In genomic region chr6:157535354-157536217, GRCh38 we compare ENCODE assay signal across 8 cellular contexts.
DNase-seq lines count a peak whose midpoint lies in the region; ATAC-seq and TF ChIP-seq lines count a peak whose summit lies in the region.

No MANE protein-coding gene starts in this region.

- ATAC-seq in GM19395 (IDR thresholded peaks at IDR 0.05; ENCODE audit: unreplicated experiment) (peak; percentile 62), HG03469 (IDR thresholded peaks at IDR 0.05; ENCODE audit: unreplicated experiment) (peak; percentile 42), WTC11 (no peak), aorta (ENCODE audit: low FRiP score) (peak; percentile 70)

- peaks cover 0 to 4% (median 0%) of the 10 kb centered on the region in 3 donors for H3K27me3 Mint-ChIP-seq in CD14-positive monocyte (ENCODE audit: low read depth in 3 of 3)
- H3K27me3 Mint-ChIP-seq in WTC11 (ENCODE audit: low read depth), result no peaks in the 10 kb centered on the region

- H3K27ac ChIP-seq in iPS-20b (ENCODE audit: low read length), result no peak overlapping the region
- H3K27ac ChIP-seq in aorta (ENCODE audit: low read depth in 1 of 2, low read length in 2 of 2), result no peak overlapping the region

- H3K27ac Mint-ChIP-seq in CD14-positive monocyte (peak overlapping the region; percentile 85 to 97 (median 93)), WTC11 (peak overlapping the region; percentile 35)

- H3K9me3 Mint-ChIP-seq in CD14-positive monocyte, result no peaks in the 10 kb centered on the region
- no peaks in the 10 kb centered on the region for H3K9me3 Mint-ChIP-seq in WTC11

- H3K27me3 ChIP-seq in iPS-20b (ENCODE audit: insufficient read depth, low read length), result no peaks in the 10 kb centered on the region
- no peaks in the 10 kb centered on the region for H3K27me3 ChIP-seq in aorta (ENCODE audit: control insufficient read depth in 1 of 2, insufficient read depth in 2 of 2, low read length in 1 of 2)

- H3K4me1 ChIP-seq in iPS-20b (ENCODE audit: insufficient read depth, low read length), result peaks cover 44% of the 10 kb centered on the region
- no peaks in the 10 kb centered on the region for H3K4me1 ChIP-seq in aorta (ENCODE audit: control insufficient read depth in 1 of 2, insufficient read depth in 2 of 2, low read length in 2 of 2)

- WGBS in aorta, 2 donors, result 54 to 57% methylated on average over 12 of the region's 12 CpGs

- CTCF ChIA-PET in WTC11 (lab: Charles Lee), result interaction anchor here (1.2 to 1.7 kb wide), 2 partner anchors 11 to 17 kb away, joined by 4 to 5 read pairs; no protein-coding TSS in a partner anchor

- intact Hi-C loops in CD14-positive monocyte (cut with micrococcal nuclease), result no loop called here
- intact Hi-C loops in aorta (cut with DNase I), result loop anchor here in 1 of 2 donors (10.0 kb wide), 1 partner anchor 221 kb away; no protein-coding TSS in a partner anchor

- TF ChIP-seq CTCF in CD14-positive monocyte (IDR thresholded peaks at IDR 0.05) (no peak), WTC11 (IDR thresholded peaks at IDR 0.05) (no peak)

- H3K4me1 Mint-ChIP-seq in CD14-positive monocyte, result peaks cover 59% of the 10 kb centered on the region
- peaks cover 69% of the 10 kb centered on the region for H3K4me1 Mint-ChIP-seq in WTC11

- no peaks in the 10 kb centered on the region for H3K9me3 ChIP-seq in iPS-20b (ENCODE audit: insufficient read depth, low read depth, low read length)
- H3K9me3 ChIP-seq in aorta (ENCODE audit: control insufficient read depth, low read length), result no peaks in the 10 kb centered on the region

- peak overlapping the region; percentile 12; the same call in 1 of the 2 replicates for H3K4me3 ChIP-seq in iPS-20b (ENCODE audit: low read length)
- H3K4me3 ChIP-seq in aorta (ENCODE audit: low read length in 2 of 2), result no peak overlapping the region

- H3K36me3 Mint-ChIP-seq in CD14-positive monocyte (peaks cover 0 to 3% of the 10 kb centered on the region in 2 donors), WTC11 (no peaks in the 10 kb centered on the region)

- DNase-seq in CD14-positive monocyte (ENCODE audit: low spot score) (peak; percentile 61), WTC11 (ENCODE audit: low spot score) (no peak), aorta (no peak), epidermal melanocyte (ENCODE audit: insufficient read length, low spot score) (no peak), nucleus accumbens (lab: John Stamatoyannopoulos, UW) (no peak)

- no peak overlapping the region for H3K9ac ChIP-seq in iPS-20b (ENCODE audit: low read depth, low read length)

- H3K4me3 Mint-ChIP-seq in CD14-positive monocyte, result peak overlapping the region; percentile 10 to 47
- no peak overlapping the region for H3K4me3 Mint-ChIP-seq in WTC11

- POLR2A ChIA-PET in WTC11 (lab: Charles Lee), result no interaction called here

- H3K36me3 ChIP-seq in iPS-20b (ENCODE audit: insufficient read depth, low read depth, low read length) (no peaks in the 10 kb centered on the region), aorta (ENCODE audit: control insufficient read depth in 1 of 2, insufficient read depth in 2 of 2, low read length in 1 of 2) (no peaks in the 10 kb centered on the region)

TF ChIP-seq in WTC11, 78 proteins besides CTCF, POLR2A, EP300 and RAD21:
- TF ChIP-seq GABPB1 (CRISPR knock-in tag; IDR thresholded peaks at IDR 0.05) (0 out of 2 replicates have a peak, but pooled peaks have one; percentile 11), USF2 (CRISPR knock-in tag; IDR thresholded peaks at IDR 0.05) (no peak)
